In the genomic region with DNA sequence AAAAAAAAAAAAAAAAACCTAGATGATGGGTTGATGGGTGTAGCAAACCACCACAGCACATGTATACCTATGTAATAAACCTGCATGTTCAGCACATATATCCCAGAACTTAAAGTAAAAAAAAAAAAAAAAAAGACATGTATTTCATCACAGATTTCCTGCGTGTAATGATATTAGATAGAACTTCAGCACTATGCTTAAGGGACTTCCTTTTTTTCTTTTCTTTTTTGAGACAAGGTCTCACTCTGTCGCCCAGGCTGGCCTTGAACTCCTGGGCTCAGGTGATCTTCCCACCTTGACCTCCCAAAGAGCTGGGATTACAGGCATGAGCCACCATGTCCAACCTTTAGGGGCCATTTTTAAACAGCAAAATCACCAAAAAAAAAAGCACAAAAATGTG, we compare ENCODE assay signal across 31 cellular contexts. TPM values are rescaled to one million over a fixed set of nuclear protein-coding genes. Genes with fewer than 3 reads are reported as not detected.
"Had no signal": no experiment of that assay in that cellular context is flagged by ENCODE, and none has a peak within 500 bp of the region (broad histone marks: within the 10 kb centered on the region; RNA-seq: fewer than 3 reads in every experiment).

No MANE protein-coding gene starts in this region.

- H3K4me1 ChIP-seq: adrenal gland, Peyer's patch, SJSA1 had no signal

- ATAC-seq: activated CD4-positive, alpha-beta T cell treated with anti-CD3 and anti-CD28 coated beads for 36 hours; activated CD4-positive, CD25-positive, alpha-beta regulatory T cell treated with anti-CD3 and anti-CD28 coated beads, Interleukin-2, amount 50 U/mL, for 24 hours; activated CD8-positive, alpha-beta T cell treated with anti-CD3 and anti-CD28 coated beads, Interleukin-2, amount 10 ng/mL, durations not matched to agents 7 days and 5 days; activated naive CD4-positive, alpha-beta T cell treated with anti-CD3 and anti-CD28 coated beads, Interleukin-2, amount 50 U/mL, for 72 hours; activated T-cell treated with anti-CD3 and anti-CD28 coated beads, Interleukin-2, amount 50 U/mL, for 4 hours; PC-3; WTC11 had no signal

- H3K4me3 Mint-ChIP-seq: activated CD4-positive, alpha-beta T cell treated with anti-CD3 and anti-CD28 coated beads for 36 hours; activated CD4-positive, alpha-beta T cell treated with anti-CD3 and anti-CD28 coated beads, Interleukin-2, amount 10 ng/mL, durations not matched to agents 7 days and 5 days; activated CD8-positive, alpha-beta T cell treated with anti-CD3 and anti-CD28 coated beads, Interleukin-2, amount 10 ng/mL, durations not matched to agents 7 days and 5 days; activated naive CD4-positive, alpha-beta T cell treated with anti-CD3 and anti-CD28 coated beads for 36 hours; activated T-cell treated with anti-CD3 and anti-CD28 coated beads, Interleukin-2, amount 50 U/mL, for 4 hours; activated T-helper 1 cell treated with anti-CD3 and anti-CD28 coated beads, Interleukin-12 subunit alpha, Interleukin-12 subunit beta, Interleukin-2, Interleukin-4 antibody, amounts not matched to agents 30 ng/mL and 10 ng/mL and 1 ng/mL, durations not matched to agents 14 hours and 24 hours and 36 hours; brain; WTC11 had no signal

- H3K36me3 Mint-ChIP-seq: brain had no signal

- H3K36me3 ChIP-seq: adrenal gland, Peyer's patch, SJSA1 had no signal

- DNase-seq: activated CD4-positive, alpha-beta T cell treated with anti-CD3 and anti-CD28 coated beads for 36 hours; activated CD4-positive, alpha-beta T cell treated with anti-CD3 and anti-CD28 coated beads, Interleukin-2, amount 10 ng/mL, durations not matched to agents 7 days and 5 days; activated CD4-positive, alpha-beta T cell treated with anti-CD3 and anti-CD28 coated beads, Interleukin-2, amount 50 U/mL, for 48 hours; activated CD8-positive, alpha-beta T cell treated with anti-CD3 and anti-CD28 coated beads, Interleukin-2, amount 10 ng/mL, durations not matched to agents 7 days and 5 days; activated gamma-delta T cell treated with Interleukin-2 at 50 U/mL for 16 hours; activated naive CD4-positive, alpha-beta T cell treated with anti-CD3 and anti-CD28 coated beads for 36 hours; activated T-cell treated with anti-CD3 and anti-CD28 coated beads, Interleukin-2, amount 50 U/mL, for 4 hours; adrenal gland; caudate nucleus; cerebellar nuclear complex; MM.1S; NCI-H1092; NCI-H1436 treated with DMSO at 0.1 percent for 48 hours; NCI-H1694 treated with DMSO at 0.1 percent for 48 hours; NCI-H2029; NCI-H345; NCI-H524 treated with DMSO at 0.1 percent for 48 hours; PC-3; Peyer's patch; RPMI8226; SHP77 treated with DMSO at 0.1 percent for 48 hours; SK-N-SH had no signal

- H3K4me3 ChIP-seq: adrenal gland, Peyer's patch, SJSA1 had no signal

- H3K27me3 ChIP-seq: adrenal gland, Peyer's patch had no signal

- H3K4me1 Mint-ChIP-seq: activated CD4-positive, alpha-beta T cell treated with anti-CD3 and anti-CD28 coated beads for 36 hours; activated CD4-positive, alpha-beta T cell treated with anti-CD3 and anti-CD28 coated beads, Interleukin-2, amount 10 ng/mL, durations not matched to agents 7 days and 5 days; brain; WTC11 had no signal

- H3K9me3 ChIP-seq: adrenal gland, Peyer's patch, SJSA1, SK-N-SH had no signal

- H3K27ac Mint-ChIP-seq: activated CD4-positive, alpha-beta T cell treated with anti-CD3 and anti-CD28 coated beads for 36 hours; activated CD4-positive, alpha-beta T cell treated with anti-CD3 and anti-CD28 coated beads, Interleukin-2, amount 10 ng/mL, durations not matched to agents 7 days and 5 days; activated CD8-positive, alpha-beta T cell treated with anti-CD3 and anti-CD28 coated beads, Interleukin-2, amount 10 ng/mL, durations not matched to agents 7 days and 5 days; activated naive CD4-positive, alpha-beta T cell treated with anti-CD3 and anti-CD28 coated beads for 36 hours; activated naive CD4-positive, alpha-beta T cell treated with anti-CD3 and anti-CD28 coated beads, Interleukin-2, amount 50 U/mL, for 72 hours; activated T-helper 1 cell treated with anti-CD3 and anti-CD28 coated beads, Interleukin-12 subunit alpha, Interleukin-12 subunit beta, Interleukin-2, Interleukin-4 antibody, amounts not matched to agents 30 ng/mL and 10 ng/mL and 1 ng/mL, durations not matched to agents 14 hours and 24 hours and 36 hours; brain; WTC11 had no signal

- H3K27me3 Mint-ChIP-seq: activated CD4-positive, alpha-beta T cell treated with anti-CD3 and anti-CD28 coated beads for 36 hours had no signal

RNA-seq across cellular contexts. Expression of gene NEURL3, which starts 42.0 kb away (rescaled TPM):
- total RNA-seq: activated CD8-positive, alpha-beta T cell treated with anti-CD3 and anti-CD28 coated beads, Interleukin-2, amount 10 ng/mL, durations not matched to agents 7 days and 5 days; bronchial epithelial cell; LHCN-M2; NCI-H460; SJSA1; WTC11 had no signal
